In genomic region chr4:42151568-42152506, GRCh38 we compare ENCODE assay signal across 8 cellular contexts. TPM values are rescaled to one million over a fixed set of nuclear protein-coding genes. Genes with fewer than 3 reads are reported as not detected.
A peak's percentile ranks its signal among the peaks of the same experiment; 100 is the strongest.
DNase-seq lines count a peak whose midpoint lies in the region; ATAC-seq and TF ChIP-seq lines count a peak whose summit lies in the region.

No MANE protein-coding gene starts in this region.

- H3K9me3 Mint-ChIP-seq in Caco-2 (ENCODE audit: unreplicated experiment): peaks cover 22% of the 10 kb centered on the region

- H2BK120ac ChIP-seq in trophoblast cell (ENCODE audit: insufficient read depth, low read length, poor library complexity): no peak overlapping the region

- no peak overlapping the region for H3K27ac ChIP-seq in trophoblast cell (ENCODE audit: low read depth, low read length)

- no peaks in the 10 kb centered on the region for H3K79me2 ChIP-seq in trophoblast cell (ENCODE audit: control insufficient read depth, insufficient read depth, low read length, poor library complexity)

- H3K4me1 ChIP-seq in trophoblast cell (ENCODE audit: control insufficient read depth in 1 of 2, insufficient read depth in 2 of 2, low read length in 2 of 2) (peaks cover 6 to 9% of the 10 kb centered on the region in 2 experiments), Caco-2 (no peaks in the 10 kb centered on the region)

- POLR2A ChIA-PET in Caco-2 (lab: Charles Lee): no interaction called here

- intact Hi-C loops in Caco-2 (cut with micrococcal nuclease; ENCODE audit: unreplicated experiment): no loop called here

- H2AK5ac ChIP-seq in trophoblast cell (ENCODE audit: low read length): no peak overlapping the region

- no peak for TF ChIP-seq POLR2A in erythroblast (IDR thresholded peaks at IDR 0.05; ENCODE audit: low read length)

- ATAC-seq in GM19467 (IDR thresholded peaks at IDR 0.05; ENCODE audit: unreplicated experiment) (peak; percentile 52), HG03558 (IDR thresholded peaks at IDR 0.05; ENCODE audit: extremely low read depth, unreplicated experiment) (peak; percentile 37), T-helper 17 cell (peak; percentile 64)

- peaks cover 52% of the 10 kb centered on the region for H3K27me3 Mint-ChIP-seq in T-helper 17 cell
- peaks cover 7% of the 10 kb centered on the region for H3K27me3 Mint-ChIP-seq in Caco-2 (ENCODE audit: insufficient read depth, unreplicated experiment)

- no TSS peak for BruUV-seq in Caco-2 (replicated peaks; lab: Mats Ljungman, UMichigan)

- H2BK5ac ChIP-seq in trophoblast cell (ENCODE audit: low read depth, low read length, poor library complexity): no peak overlapping the region

- H4K12ac ChIP-seq in trophoblast cell (ENCODE audit: low read depth, low read length): no peak overlapping the region

- CTCF ChIA-PET in Caco-2 (lab: Charles Lee): no interaction called here

- H3K27ac Mint-ChIP-seq in T-helper 17 cell (no peak overlapping the region), Caco-2 (ENCODE audit: unreplicated experiment) (no peak overlapping the region)

- peak overlapping the region; percentile 12 for H2AFZ ChIP-seq in trophoblast cell (ENCODE audit: insufficient read depth, low read length, poor library complexity)

- no peak overlapping the region for H3K14ac ChIP-seq in trophoblast cell (ENCODE audit: low read length)

- H3K4me3 Mint-ChIP-seq in T-helper 17 cell (peak overlapping the region; percentile 85), Caco-2 (ENCODE audit: unreplicated experiment) (no peak overlapping the region)

- H4K8ac ChIP-seq in trophoblast cell (ENCODE audit: low read depth, low read length): no peak overlapping the region

- peaks cover 33% of the 10 kb centered on the region for H3K27me3 ChIP-seq in trophoblast cell (ENCODE audit: insufficient read depth, low read length)
- H3K27me3 ChIP-seq in Caco-2 (replicated peaks; ENCODE audit: control insufficient read depth, insufficient read depth, low read length): no peaks in the 10 kb centered on the region

- H3K9me3 ChIP-seq in T-helper 17 cell (ENCODE audit: control insufficient read depth, low read length, poor library complexity, severe bottlenecking) (no peaks in the 10 kb centered on the region), trophoblast cell (ENCODE audit: insufficient read depth, low read depth, low read length) (no peaks in the 10 kb centered on the region), Caco-2 (no peaks in the 10 kb centered on the region)

- no peak overlapping the region for H3K23ac ChIP-seq in trophoblast cell (ENCODE audit: low read length)

- no peak overlapping the region for H3K9ac ChIP-seq in trophoblast cell (ENCODE audit: low read length)

- peak; percentile 2 for DNase-seq in ELR (ENCODE audit: low read depth)
- no peak for DNase-seq in T-helper 17 cell
- peak; percentile 12 to 31 for DNase-seq in erythroblast (lab: John Stamatoyannopoulos, UW)
- peak in 1 of 2 donors; percentile 5 for DNase-seq in trophoblast cell
- no peak for DNase-seq in kidney glomerular epithelial cell (lab: John Stamatoyannopoulos, UW)
- no peak for DNase-seq in Caco-2

- no peak for TF ChIP-seq CTCF in Caco-2 (IDR thresholded peaks at IDR 0.05; ENCODE audit: insufficient read depth in 1 of 2, low read depth in 1 of 2, low read length in 1 of 2, severe bottlenecking in 1 of 2, unreplicated experiment in 1 of 2)

- H3K4me2 ChIP-seq in trophoblast cell (ENCODE audit: low read length): peak overlapping the region; percentile 93

- H3K36me3 ChIP-seq in trophoblast cell (ENCODE audit: control insufficient read depth in 1 of 2, insufficient read depth in 2 of 2, low read length in 2 of 2): no peaks in the 10 kb centered on the region
- H3K36me3 ChIP-seq in Caco-2 (ENCODE audit: control insufficient read depth, insufficient read depth, low read length): no peaks in the 10 kb centered on the region

- H3K4me1 Mint-ChIP-seq in T-helper 17 cell (peaks cover 9% of the 10 kb centered on the region), Caco-2 (ENCODE audit: low read depth, unreplicated experiment) (no peaks in the 10 kb centered on the region)

- H4K91ac ChIP-seq in trophoblast cell (ENCODE audit: low read depth, low read length): no peak overlapping the region

- H3K4me3 ChIP-seq in trophoblast cell (ENCODE audit: low read depth, low read length) (peak overlapping the region; percentile 70), Caco-2 (ENCODE audit: low read depth, low read length) (no peak overlapping the region)

- no peak overlapping the region for H3K18ac ChIP-seq in trophoblast cell (ENCODE audit: low read length)

- no peaks in the 10 kb centered on the region for H3K79me1 ChIP-seq in trophoblast cell (ENCODE audit: low read length)

- WGBS in trophoblast cell (ENCODE audit: extremely low coverage, insufficient coverage, insufficient read length): no CpG with 5 or more reads among the region's 122 CpGs

- H2BK12ac ChIP-seq in trophoblast cell (ENCODE audit: low read length): no peak overlapping the region

- no peak overlapping the region for H3K4ac ChIP-seq in trophoblast cell (ENCODE audit: low read depth, low read length)

- peaks cover 8% of the 10 kb centered on the region for H3K36me3 Mint-ChIP-seq in T-helper 17 cell (ENCODE audit: low read depth)
- no peaks in the 10 kb centered on the region for H3K36me3 Mint-ChIP-seq in Caco-2 (ENCODE audit: insufficient read depth, unreplicated experiment)

RNA-seq across cellular contexts. Expression of gene BEND4, which starts 0.6 kb away (rescaled TPM):
- total RNA-seq in T-helper 17 cell (under 1 TPM; 0.42 to 0.47 TPM), Caco-2 (2022) (not detected in 2 replicates)
- 0.07 and 0.11 TPM in 2 replicates for polyA plus RNA-seq in trophoblast cell (2013)

Comparison
In these comparisons a context has a peak if more than half of its experiments do, and no peak if none do; other contexts are left out.
1. DNase-seq: peak in ELR (single experiment) and erythroblast (2 of 2); none in T-helper 17 cell (0 of 3), kidney glomerular epithelial cell (single experiment) and Caco-2 (0 of 2).
2. Peak in every context shown above with its lines, with median percentiles within 50 percentile points of each other: ATAC-seq.